In the genomic region with DNA sequence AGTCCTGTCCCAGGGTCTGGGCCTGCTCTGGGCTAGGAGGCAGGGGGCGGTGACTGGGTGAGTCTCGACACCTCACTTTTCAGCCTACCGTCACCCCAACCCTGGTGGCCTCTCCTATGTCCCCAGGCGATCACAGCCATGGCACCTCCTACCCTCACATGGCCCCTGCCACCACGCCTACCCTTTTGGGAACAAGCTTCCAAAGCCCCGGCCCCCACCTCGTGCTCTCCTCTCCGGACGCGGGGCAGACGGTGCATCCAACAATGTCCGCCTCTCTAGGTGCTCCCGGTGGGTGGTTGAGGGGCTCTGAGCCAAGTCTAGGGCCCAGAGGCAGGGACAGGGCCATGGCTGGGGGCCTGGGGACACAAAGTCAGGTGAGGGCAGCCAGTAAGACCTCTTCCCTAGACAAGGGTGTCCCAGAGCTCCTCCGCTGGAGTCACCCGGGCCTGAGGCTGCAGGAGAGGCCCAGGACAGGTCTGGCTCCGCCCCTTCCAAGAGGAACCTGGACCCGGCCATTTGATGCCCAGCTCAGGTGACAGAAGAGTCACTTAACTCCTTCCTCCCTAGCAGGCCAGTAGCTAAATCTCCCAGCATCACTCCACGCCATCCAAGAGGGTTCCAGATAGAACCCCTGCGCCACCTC, we compare ENCODE assay signal across 1 cellular context.
TF ChIP-seq lines count a peak whose summit lies in the region.

A gene with protein sequence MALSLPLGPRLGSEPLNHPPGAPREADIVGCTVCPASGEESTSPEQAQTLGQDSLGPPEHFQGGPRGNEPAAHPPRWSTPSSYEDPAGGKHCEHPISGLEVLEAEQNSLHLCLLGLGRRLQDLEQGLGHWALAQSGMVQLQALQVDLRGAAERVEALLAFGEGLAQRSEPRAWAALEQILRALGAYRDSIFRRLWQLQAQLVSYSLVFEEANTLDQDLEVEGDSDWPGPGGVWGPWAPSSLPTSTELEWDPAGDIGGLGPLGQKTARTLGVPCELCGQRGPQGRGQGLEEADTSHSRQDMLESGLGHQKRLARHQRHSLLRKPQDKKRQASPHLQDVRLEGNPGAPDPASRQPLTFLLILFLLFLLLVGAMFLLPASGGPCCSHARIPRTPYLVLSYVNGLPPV (minus strand): TSS at position 478 of the 643 bp plus-strand sequence. CDS start 132 bp downstream, at position 346.

TF ChIP-seq in HepG2, 621 proteins besides CTCF, POLR2A, EP300 and RAD21 (continued from another document and continues in another):
- TF ChIP-seq, protein P1, sequence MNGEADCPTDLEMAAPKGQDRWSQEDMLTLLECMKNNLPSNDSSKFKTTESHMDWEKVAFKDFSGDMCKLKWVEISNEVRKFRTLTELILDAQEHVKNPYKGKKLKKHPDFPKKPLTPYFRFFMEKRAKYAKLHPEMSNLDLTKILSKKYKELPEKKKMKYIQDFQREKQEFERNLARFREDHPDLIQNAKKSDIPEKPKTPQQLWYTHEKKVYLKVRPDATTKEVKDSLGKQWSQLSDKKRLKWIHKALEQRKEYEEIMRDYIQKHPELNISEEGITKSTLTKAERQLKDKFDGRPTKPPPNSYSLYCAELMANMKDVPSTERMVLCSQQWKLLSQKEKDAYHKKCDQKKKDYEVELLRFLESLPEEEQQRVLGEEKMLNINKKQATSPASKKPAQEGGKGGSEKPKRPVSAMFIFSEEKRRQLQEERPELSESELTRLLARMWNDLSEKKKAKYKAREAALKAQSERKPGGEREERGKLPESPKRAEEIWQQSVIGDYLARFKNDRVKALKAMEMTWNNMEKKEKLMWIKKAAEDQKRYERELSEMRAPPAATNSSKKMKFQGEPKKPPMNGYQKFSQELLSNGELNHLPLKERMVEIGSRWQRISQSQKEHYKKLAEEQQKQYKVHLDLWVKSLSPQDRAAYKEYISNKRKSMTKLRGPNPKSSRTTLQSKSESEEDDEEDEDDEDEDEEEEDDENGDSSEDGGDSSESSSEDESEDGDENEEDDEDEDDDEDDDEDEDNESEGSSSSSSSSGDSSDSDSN (CRISPR knock-in tag; IDR thresholded peaks at IDR 0.05) = peak; percentile 68
- TF ChIP-seq, protein P2, sequence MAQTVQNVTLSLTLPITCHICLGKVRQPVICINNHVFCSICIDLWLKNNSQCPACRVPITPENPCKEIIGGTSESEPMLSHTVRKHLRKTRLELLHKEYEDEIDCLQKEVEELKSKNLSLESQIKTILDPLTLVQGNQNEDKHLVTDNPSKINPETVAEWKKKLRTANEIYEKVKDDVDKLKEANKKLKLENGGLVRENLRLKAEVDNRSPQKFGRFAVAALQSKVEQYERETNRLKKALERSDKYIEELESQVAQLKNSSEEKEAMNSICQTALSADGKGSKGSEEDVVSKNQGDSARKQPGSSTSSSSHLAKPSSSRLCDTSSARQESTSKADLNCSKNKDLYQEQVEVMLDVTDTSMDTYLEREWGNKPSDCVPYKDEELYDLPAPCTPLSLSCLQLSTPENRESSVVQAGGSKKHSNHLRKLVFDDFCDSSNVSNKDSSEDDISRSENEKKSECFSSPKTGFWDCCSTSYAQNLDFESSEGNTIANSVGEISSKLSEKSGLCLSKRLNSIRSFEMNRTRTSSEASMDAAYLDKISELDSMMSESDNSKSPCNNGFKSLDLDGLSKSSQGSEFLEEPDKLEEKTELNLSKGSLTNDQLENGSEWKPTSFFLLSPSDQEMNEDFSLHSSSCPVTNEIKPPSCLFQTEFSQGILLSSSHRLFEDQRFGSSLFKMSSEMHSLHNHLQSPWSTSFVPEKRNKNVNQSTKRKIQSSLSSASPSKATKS (CRISPR knock-in tag; IDR thresholded peaks at IDR 0.05) = no peak
- TF ChIP-seq, protein P3, sequence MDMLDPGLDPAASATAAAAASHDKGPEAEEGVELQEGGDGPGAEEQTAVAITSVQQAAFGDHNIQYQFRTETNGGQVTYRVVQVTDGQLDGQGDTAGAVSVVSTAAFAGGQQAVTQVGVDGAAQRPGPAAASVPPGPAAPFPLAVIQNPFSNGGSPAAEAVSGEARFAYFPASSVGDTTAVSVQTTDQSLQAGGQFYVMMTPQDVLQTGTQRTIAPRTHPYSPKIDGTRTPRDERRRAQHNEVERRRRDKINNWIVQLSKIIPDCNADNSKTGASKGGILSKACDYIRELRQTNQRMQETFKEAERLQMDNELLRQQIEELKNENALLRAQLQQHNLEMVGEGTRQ (IDR thresholded peaks at IDR 0.05; ENCODE audit: low read depth, low read length) = no peak
- TF ChIP-seq, protein P3 (CRISPR knock-in tag; IDR thresholded peaks at IDR 0.05; ENCODE audit: borderline replicate concordance) = no peak
- TF ChIP-seq FOXA1 (IDR thresholded peaks at IDR 0.05) (no peak), FOXA1 (CRISPR knock-in tag; IDR thresholded peaks at IDR 0.05) (no peak), HDAC1 (CRISPR knock-in tag; IDR thresholded peaks at IDR 0.05) (peak; percentile 50; the same call in 1 of the 2 replicates), SATB2 (CRISPR knock-in tag; IDR thresholded peaks at IDR 0.05) (peak; percentile 68; the same call in 1 of the 2 replicates), NR2C2 (CRISPR knock-in tag; IDR thresholded peaks at IDR 0.05; ENCODE audit: borderline replicate concordance) (peak; percentile 53), AGO1 (IDR thresholded peaks at IDR 0.05; ENCODE audit: low read depth, low read length, poor library complexity, severe bottlenecking) (peak; percentile 73), ZNF572 (CRISPR knock-in tag; IDR thresholded peaks at IDR 0.05) (peak; percentile 23; the same call in 1 of the 2 replicates), ZNF782 (CRISPR knock-in tag; IDR thresholded peaks at IDR 0.05; ENCODE audit: borderline replicate concordance) (0 out of 2 replicates have a peak, but pooled peaks have one; percentile 17), SNAI1 (CRISPR knock-in tag; IDR thresholded peaks at IDR 0.05; ENCODE audit: borderline replicate concordance) (0 out of 2 replicates have a peak, but pooled peaks have one; percentile 55), ZNF878 (CRISPR knock-in tag; IDR thresholded peaks at IDR 0.05) (no peak), ZNF792 (CRISPR knock-in tag; IDR thresholded peaks at IDR 0.05) (peak; percentile 55; the same call in 1 of the 2 replicates), ZNF788 (CRISPR knock-in tag; IDR thresholded peaks at IDR 0.05; ENCODE audit: borderline replicate concordance) (peak; percentile 70; the same call in 1 of the 2 replicates), ZNF761 (CRISPR knock-in tag; conservative IDR thresholded peaks at IDR 0.05) (peak; percentile 71; the same call in 1 of the 2 replicates), ZNF558 (CRISPR knock-in tag; IDR thresholded peaks at IDR 0.05; ENCODE audit: borderline replicate concordance) (no peak), ZBTB20 (CRISPR knock-in tag; IDR thresholded peaks at IDR 0.05; ENCODE audit: borderline replicate concordance, low read depth) (peak; percentile 35; the same call in 1 of the 2 replicates), ZNF225 (CRISPR knock-in tag; IDR thresholded peaks at IDR 0.05) (peak; percentile 71; the same call in 1 of the 2 replicates), ZNF17 (CRISPR knock-in tag; IDR thresholded peaks at IDR 0.05) (no peak), MAZ (IDR thresholded peaks at IDR 0.05; ENCODE audit: borderline replicate concordance, low read depth, low read length) (no peak), MAZ (CRISPR knock-in tag; IDR thresholded peaks at IDR 0.05; ENCODE audit: low read depth) (peak; percentile 50; the same call in 1 of the 2 replicates), AGO2 (optimal IDR thresholded peaks at IDR 0.05; ENCODE audit: low read depth, low read length) (peak; percentile 78), ATF1 (CRISPR knock-in tag; IDR thresholded peaks at IDR 0.05) (no peak), ZNF891 (CRISPR knock-in tag; IDR thresholded peaks at IDR 0.05) (peak; percentile 64; the same call in 1 of the 2 replicates), ZNF839 (CRISPR knock-in tag; IDR thresholded peaks at IDR 0.05; ENCODE audit: borderline replicate concordance) (peak; percentile 85; the same call in 1 of the 2 replicates), PHF8 (CRISPR knock-in tag; IDR thresholded peaks at IDR 0.05) (peak; percentile 86), XRCC5 (optimal IDR thresholded peaks at IDR 0.05; ENCODE audit: low read length) (peak; percentile 64), SNAPC2 (CRISPR knock-in tag; IDR thresholded peaks at IDR 0.05) (0 out of 2 replicates have a peak, but pooled peaks have one; percentile 51), ZNF263 (CRISPR knock-in tag; IDR thresholded peaks at IDR 0.05) (peak; percentile 77), ZNF776 (CRISPR knock-in tag; IDR thresholded peaks at IDR 0.05) (peak; percentile 91), MED1 (CRISPR knock-in tag; IDR thresholded peaks at IDR 0.05) (peak; percentile 48; the same call in 1 of the 2 replicates), BRCA1 (CRISPR knock-in tag; IDR thresholded peaks at IDR 0.05) (0 out of 2 replicates have a peak, but pooled peaks have one; percentile 67), ZMYM2 (CRISPR knock-in tag; IDR thresholded peaks at IDR 0.05) (no peak), SPEN (CRISPR knock-in tag; IDR thresholded peaks at IDR 0.05; ENCODE audit: low read depth) (peak; percentile 68; the same call in 1 of the 2 replicates), ZNF143 (CRISPR knock-in tag; IDR thresholded peaks at IDR 0.05) (no peak), SOX6 (IDR thresholded peaks at IDR 0.05) (no peak), SOX6 (CRISPR knock-in tag; IDR thresholded peaks at IDR 0.05) (peak; percentile 36; the same call in 1 of the 2 replicates), IRX3 (CRISPR knock-in tag; IDR thresholded peaks at IDR 0.05; ENCODE audit: borderline replicate concordance, low read depth) (0 out of 2 replicates have a peak, but pooled peaks have one; percentile 30), PPARG (CRISPR knock-in tag; conservative IDR thresholded peaks at IDR 0.05) (no peak), U2AF1 (optimal IDR thresholded peaks at IDR 0.05; ENCODE audit: low read depth, low read length) (no peak), MXD4 (CRISPR knock-in tag; IDR thresholded peaks at IDR 0.05) (no peak), ELF4 (CRISPR knock-in tag; IDR thresholded peaks at IDR 0.05; ENCODE audit: borderline replicate concordance) (no peak), HMG20B (CRISPR knock-in tag; conservative IDR thresholded peaks at IDR 0.05) (0 out of 2 replicates have a peak, but pooled peaks have one; percentile 13), HNF4G (IDR thresholded peaks at IDR 0.05; ENCODE audit: borderline replicate concordance, low read depth, low read length) (no peak), HNF4G (CRISPR knock-in tag; IDR thresholded peaks at IDR 0.05; ENCODE audit: borderline replicate concordance, low read depth) (peak; percentile 24; the same call in 1 of the 2 replicates)
- TF ChIP-seq, protein P4, sequence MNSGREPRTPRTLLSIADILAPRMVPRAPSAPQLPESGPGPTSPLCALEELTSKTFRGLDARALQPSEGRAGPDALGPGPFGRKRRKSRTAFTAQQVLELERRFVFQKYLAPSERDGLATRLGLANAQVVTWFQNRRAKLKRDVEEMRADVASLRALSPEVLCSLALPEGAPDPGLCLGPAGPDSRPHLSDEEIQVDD (CRISPR knock-in tag; IDR thresholded peaks at IDR 0.05; ENCODE audit: borderline replicate concordance) = no peak
- TF ChIP-seq, protein P5, sequence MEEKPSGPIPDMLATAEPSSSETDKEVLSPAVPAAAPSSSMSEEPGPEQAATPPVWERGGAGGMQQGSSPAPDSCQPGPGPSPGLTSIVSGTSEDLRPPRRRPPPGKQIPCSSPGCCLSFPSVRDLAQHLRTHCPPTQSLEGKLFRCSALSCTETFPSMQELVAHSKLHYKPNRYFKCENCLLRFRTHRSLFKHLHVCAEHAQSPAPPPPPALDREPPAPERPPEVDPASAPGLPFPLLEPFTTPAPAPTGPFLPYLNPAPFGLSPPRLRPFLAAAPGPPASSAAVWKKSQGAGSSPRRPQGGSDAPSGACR (CRISPR knock-in tag; IDR thresholded peaks at IDR 0.05) = no peak
- TF ChIP-seq, protein P6, sequence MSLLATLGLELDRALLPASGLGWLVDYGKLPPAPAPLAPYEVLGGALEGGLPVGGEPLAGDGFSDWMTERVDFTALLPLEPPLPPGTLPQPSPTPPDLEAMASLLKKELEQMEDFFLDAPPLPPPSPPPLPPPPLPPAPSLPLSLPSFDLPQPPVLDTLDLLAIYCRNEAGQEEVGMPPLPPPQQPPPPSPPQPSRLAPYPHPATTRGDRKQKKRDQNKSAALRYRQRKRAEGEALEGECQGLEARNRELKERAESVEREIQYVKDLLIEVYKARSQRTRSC (CRISPR knock-in tag; IDR thresholded peaks at IDR 0.05; ENCODE audit: low read depth) = 0 out of 2 replicates have a peak, but pooled peaks have one; percentile 71
- TF ChIP-seq, protein P7, sequence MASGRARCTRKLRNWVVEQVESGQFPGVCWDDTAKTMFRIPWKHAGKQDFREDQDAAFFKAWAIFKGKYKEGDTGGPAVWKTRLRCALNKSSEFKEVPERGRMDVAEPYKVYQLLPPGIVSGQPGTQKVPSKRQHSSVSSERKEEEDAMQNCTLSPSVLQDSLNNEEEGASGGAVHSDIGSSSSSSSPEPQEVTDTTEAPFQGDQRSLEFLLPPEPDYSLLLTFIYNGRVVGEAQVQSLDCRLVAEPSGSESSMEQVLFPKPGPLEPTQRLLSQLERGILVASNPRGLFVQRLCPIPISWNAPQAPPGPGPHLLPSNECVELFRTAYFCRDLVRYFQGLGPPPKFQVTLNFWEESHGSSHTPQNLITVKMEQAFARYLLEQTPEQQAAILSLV (CRISPR knock-in tag; IDR thresholded peaks at IDR 0.05; ENCODE audit: borderline replicate concordance) = peak; percentile 88; the same call in 1 of the 2 replicates
- TF ChIP-seq, protein P8, sequence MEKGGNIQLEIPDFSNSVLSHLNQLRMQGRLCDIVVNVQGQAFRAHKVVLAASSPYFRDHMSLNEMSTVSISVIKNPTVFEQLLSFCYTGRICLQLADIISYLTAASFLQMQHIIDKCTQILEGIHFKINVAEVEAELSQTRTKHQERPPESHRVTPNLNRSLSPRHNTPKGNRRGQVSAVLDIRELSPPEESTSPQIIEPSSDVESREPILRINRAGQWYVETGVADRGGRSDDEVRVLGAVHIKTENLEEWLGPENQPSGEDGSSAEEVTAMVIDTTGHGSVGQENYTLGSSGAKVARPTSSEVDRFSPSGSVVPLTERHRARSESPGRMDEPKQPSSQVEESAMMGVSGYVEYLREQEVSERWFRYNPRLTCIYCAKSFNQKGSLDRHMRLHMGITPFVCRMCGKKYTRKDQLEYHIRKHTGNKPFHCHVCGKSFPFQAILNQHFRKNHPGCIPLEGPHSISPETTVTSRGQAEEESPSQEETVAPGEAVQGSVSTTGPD (CRISPR knock-in tag; IDR thresholded peaks at IDR 0.05) = no peak
- TF ChIP-seq, protein P9, sequence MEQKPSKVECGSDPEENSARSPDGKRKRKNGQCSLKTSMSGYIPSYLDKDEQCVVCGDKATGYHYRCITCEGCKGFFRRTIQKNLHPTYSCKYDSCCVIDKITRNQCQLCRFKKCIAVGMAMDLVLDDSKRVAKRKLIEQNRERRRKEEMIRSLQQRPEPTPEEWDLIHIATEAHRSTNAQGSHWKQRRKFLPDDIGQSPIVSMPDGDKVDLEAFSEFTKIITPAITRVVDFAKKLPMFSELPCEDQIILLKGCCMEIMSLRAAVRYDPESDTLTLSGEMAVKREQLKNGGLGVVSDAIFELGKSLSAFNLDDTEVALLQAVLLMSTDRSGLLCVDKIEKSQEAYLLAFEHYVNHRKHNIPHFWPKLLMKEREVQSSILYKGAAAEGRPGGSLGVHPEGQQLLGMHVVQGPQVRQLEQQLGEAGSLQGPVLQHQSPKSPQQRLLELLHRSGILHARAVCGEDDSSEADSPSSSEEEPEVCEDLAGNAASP (CRISPR knock-in tag; IDR thresholded peaks at IDR 0.05; ENCODE audit: borderline replicate concordance) = 0 out of 2 replicates have a peak, but pooled peaks have one; percentile 19
